Comparison of ENCODE assay signal across 8 cellular contexts in genomic region chr10:26859241-26860025, GRCh38. TPM values are rescaled to one million over a fixed set of nuclear protein-coding genes. Genes with fewer than 3 reads are reported as not detected.
DNase-seq lines count a peak whose midpoint lies in the region; ATAC-seq, FAIRE-seq and TF ChIP-seq lines count a peak whose summit lies in the region.

No MANE protein-coding gene starts in this region.

- in situ Hi-C loops in mammary epithelial cell (cut with MboI; ENCODE audit: low sequenced_read_pairs in 2 of 2): no loop called here

- no peak for TF ChIP-seq POLR2A in A549 (IDR thresholded peaks at IDR 0.05; ENCODE audit: low read length)

- H3K9me3 Mint-ChIP-seq in HFFc6: no peaks in the 10 kb centered on the region

- ATAC-seq in A549: no peak

- H3K79me2 ChIP-seq in mammary epithelial cell (ENCODE audit: insufficient read depth, low read length): peaks cover 62% of the 10 kb centered on the region

- no peaks in the 10 kb centered on the region for H3K36me3 ChIP-seq in mammary epithelial cell (ENCODE audit: insufficient read depth, low read length)

- DNase-seq in A549 (ENCODE audit: low read depth in 1 of 2, low spot score in 1 of 2) (no peak), HFFc6 (no peak), mammary epithelial cell (no peak), epidermal melanocyte (ENCODE audit: insufficient read length, low spot score) (no peak), NOMO-1 treated with dmso at 0.1 percent for 144 hours (lab: John Stamatoyannopoulos, UW; ENCODE audit: unreplicated experiment) (no peak), anterior cingulate cortex (lab: John Stamatoyannopoulos, UW) (no peak), NCI-H510A (lab: John Stamatoyannopoulos, UW) (no peak)

- WGBS in A549 (ENCODE audit: missing lambda C conversion rate): 5% methylated on average over 14 of the region's 14 CpGs
- WGBS in mammary epithelial cell (ENCODE audit: low coverage, missing lambda C conversion rate): 1% methylated on average over 14 of the region's 14 CpGs

- POLR2A ChIA-PET in A549 (lab: Yijun Ruan, JAX): no interaction called here

- intact Hi-C loops in mammary epithelial cell (cut with micrococcal nuclease): loop anchor here (1.0 kb wide), 1 partner anchor 78 kb away; no protein-coding TSS in a partner anchor

- no peaks in the 10 kb centered on the region for H3K27me3 ChIP-seq in mammary epithelial cell (ENCODE audit: insufficient read depth, low read length)
- no peaks in the 10 kb centered on the region for H3K27me3 ChIP-seq in mononuclear cell (ENCODE audit: insufficient read depth, low read length)

- dilution Hi-C loops in mammary epithelial cell (cut with HindIII; ENCODE audit: low sequenced_read_pairs): no loop called here

- no peaks in the 10 kb centered on the region for H4K20me1 ChIP-seq in mammary epithelial cell (ENCODE audit: insufficient read depth, low read length)

- TF ChIP-seq CTCF in A549 (IDR thresholded peaks at IDR 0.05): no peak
- no peak for TF ChIP-seq CTCF in HFFc6 (IDR thresholded peaks at IDR 0.05)
- TF ChIP-seq CTCF in mammary epithelial cell (conservative IDR thresholded peaks at IDR 0.05 in 1 of 2, IDR thresholded peaks at IDR 0.05 in 1 of 2; ENCODE audit: extremely low read depth in 1 of 2, insufficient read depth in 1 of 2, low read depth in 1 of 2, low read length in 2 of 2): no peak

- TSS peak; percentile 65 for BruUV-seq in mammary epithelial cell (replicated peaks; lab: Mats Ljungman, UMichigan)

- no peak for FAIRE-seq in A549 (lab: Jason Lieb, UNC)

- peaks cover 5% of the 10 kb centered on the region; the same call in 1 of the 2 replicates for H3K36me3 Mint-ChIP-seq in HFFc6 (ENCODE audit: low read depth)

- H3K27ac ChIP-seq in A549 (peak overlapping the region; percentile 74 to 94), mammary epithelial cell (ENCODE audit: insufficient read depth, low read depth, low read length) (peak overlapping the region; percentile 100)

- H3K27me3 Mint-ChIP-seq in HFFc6 (ENCODE audit: insufficient read depth): peaks cover 9% of the 10 kb centered on the region; the same call in 1 of the 2 replicates

- H3K9me3 ChIP-seq in A549: no peaks in the 10 kb centered on the region
- no peaks in the 10 kb centered on the region for H3K9me3 ChIP-seq in mammary epithelial cell (replicated peaks; ENCODE audit: insufficient read depth, low read length)
- no peaks in the 10 kb centered on the region for H3K9me3 ChIP-seq in mononuclear cell (ENCODE audit: low read depth, low read length)

- H3K27ac Mint-ChIP-seq in HFFc6: peak overlapping the region; percentile 96

- peak overlapping the region; percentile 96 for H3K4me3 ChIP-seq in A549
- peak overlapping the region; percentile 88 to 100 (median 89) for H3K4me3 ChIP-seq in mammary epithelial cell (replicated peaks in 1 of 3; ENCODE audit: insufficient read depth in 1 of 3, low read depth in 2 of 3, low read length in 3 of 3)
- peak overlapping the region; percentile 99 for H3K4me3 ChIP-seq in mononuclear cell (ENCODE audit: low read length)

- TF ChIP-seq RAD21 in A549 (conservative IDR thresholded peaks at IDR 0.05 in 1 of 2, IDR thresholded peaks at IDR 0.05 in 1 of 2): no peak

- TF ChIP-seq EP300 in A549 (IDR thresholded peaks at IDR 0.05): no peak

- CTCF ChIA-PET in A549 (lab: Yijun Ruan, JAX): interaction anchor here (1.2 kb wide), 1 partner anchor 16 kb away, joined by 3 read pairs; no protein-coding TSS in a partner anchor
- CTCF ChIA-PET in mammary epithelial cell (lab: Charles Lee; ENCODE audit: low non-redundant PET): no interaction called here

- H3K4me3 Mint-ChIP-seq in HFFc6: peak overlapping the region; percentile 97

- H3K4me1 ChIP-seq in A549 (peaks cover 28% of the 10 kb centered on the region), mammary epithelial cell (ENCODE audit: insufficient read depth, low read length) (peaks cover 25% of the 10 kb centered on the region), mononuclear cell (ENCODE audit: insufficient read depth, low read length) (peaks cover 65% of the 10 kb centered on the region)

- H3K4me1 Mint-ChIP-seq in HFFc6 (ENCODE audit: low read depth): peaks cover 48% of the 10 kb centered on the region

- H3K9ac ChIP-seq in mammary epithelial cell (ENCODE audit: insufficient read depth, low read length): peak overlapping the region; percentile 100

- no peak overlapping the region for H2AFZ ChIP-seq in mammary epithelial cell (ENCODE audit: low read depth, low read length)

- peak overlapping the region; percentile 82 for H3K4me2 ChIP-seq in A549
- peak overlapping the region; percentile 94 for H3K4me2 ChIP-seq in mammary epithelial cell (ENCODE audit: insufficient read depth, low read depth, low read length)

TF ChIP-seq in A549, 52 proteins besides CTCF, POLR2A, EP300 and RAD21:
- TF ChIP-seq MAZ (IDR thresholded peaks at IDR 0.05; ENCODE audit: borderline replicate concordance, low read depth, low read length): no peak
- TF ChIP-seq PHF8 (IDR thresholded peaks at IDR 0.05; ENCODE audit: borderline replicate concordance, low read depth): no peak
- TF ChIP-seq JUNB (IDR thresholded peaks at IDR 0.05): no peak
TF ChIP-seq in A549: peak in this region for 0.

RNA-seq across cellular contexts. Expression of gene ABI1, which starts 1.3 kb away (rescaled TPM):
- polyA plus RNA-seq in A549 (2011; rRNA removed): 56.3 and 67.6 TPM in 2 replicates
- 30.0 and 37.4 TPM in 2 replicates for polyA plus RNA-seq in A549 (2012; cell fraction: cytosol; rRNA removed)
- polyA plus RNA-seq in A549 (2012; cell fraction: nucleus; rRNA removed): 18.0 and 29.4 TPM in 2 replicates
- 34.3 to 36.2 TPM (median 35.8 TPM) in 3 replicates for polyA plus RNA-seq in A549 (2017; fragmentation: RNase III; extraction: RNeasy Plus Mini Kit Qiagen cat#74134 plus additional on column Dnase treatment)
- 27.3 and 33.1 TPM in 2 replicates for polyA minus RNA-seq in A549 (2011; rRNA and poly(A)+ RNA removed)
- 10 to 100 TPM; 48.0 to 56.5 (median 53.3) TPM for total RNA-seq in HFFc6 (2021; fragmentation: NEBNext Ultra II Directional; extraction: Animal tissue kit (Norgen Biotek cat#: 25700))
- total RNA-seq in mammary epithelial cell: 10 to 100 TPM; 55.2 to 72.6 TPM
- 58.1 TPM for polyA plus RNA-seq in mammary epithelial cell
- 33.0 TPM for polyA minus RNA-seq in mammary epithelial cell
- total RNA-seq in mononuclear cell: 100 TPM
